8 cellular contexts compared by ENCODE assay signal in the genomic region with DNA sequence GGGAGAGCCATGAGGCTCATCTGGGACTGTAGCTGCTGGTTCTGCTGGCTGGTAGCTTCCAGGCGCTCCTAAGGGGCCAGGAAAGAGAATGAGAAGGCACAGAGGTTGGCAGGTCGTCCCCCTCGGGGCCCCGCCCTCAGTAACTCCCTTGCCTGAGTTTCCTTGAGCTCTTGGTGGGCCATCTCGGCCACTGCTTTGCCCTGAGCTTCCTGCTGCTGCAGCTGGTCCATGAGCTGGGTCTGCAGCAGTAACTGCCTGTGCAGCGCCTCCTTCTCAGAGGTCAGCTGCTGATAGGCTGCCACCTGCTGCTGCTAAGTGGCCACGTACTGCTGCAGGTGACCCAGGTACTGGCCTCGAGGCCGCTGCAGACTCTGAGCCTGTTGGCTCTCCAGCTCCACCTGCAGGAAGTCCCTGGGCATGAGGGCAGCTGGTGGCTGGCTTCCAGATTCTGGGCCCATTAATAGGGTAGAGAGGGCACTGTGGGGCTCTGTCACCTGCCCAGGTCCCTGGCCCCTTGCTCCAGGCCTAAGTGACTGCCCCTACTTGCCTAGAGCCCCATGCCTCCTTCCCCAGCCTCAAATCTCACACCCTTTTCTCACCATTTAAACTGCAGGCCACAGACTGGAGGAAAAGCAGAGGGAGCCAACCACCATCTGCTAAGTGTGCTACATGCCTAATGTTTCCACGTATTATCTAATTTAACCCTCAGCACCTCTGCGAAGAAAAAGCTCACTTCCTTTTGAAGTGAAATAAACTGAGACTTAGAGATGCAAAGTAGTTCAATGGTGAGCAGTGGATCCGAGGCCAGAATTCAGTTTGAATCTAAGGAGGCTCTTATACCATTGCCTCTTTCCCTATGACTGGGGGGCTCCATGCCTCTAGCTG. TPM values are rescaled to one million over a fixed set of nuclear protein-coding genes. Genes with fewer than 3 reads are reported as not detected.
DNase-seq lines count a peak whose midpoint lies in the region; ATAC-seq, FAIRE-seq and TF ChIP-seq lines count a peak whose summit lies in the region.

No MANE protein-coding gene starts in this region.

- FAIRE-seq in H54 (lab: Jason Lieb, UNC): no peak

- TF ChIP-seq CTCF in HCT116 (IDR thresholded peaks at IDR 0.05 in 2 of 3, conservative IDR thresholded peaks at IDR 0.05 in 1 of 3; ENCODE audit: borderline replicate concordance in 1 of 3, insufficient read depth in 1 of 3, low read depth in 2 of 3, low read length in 2 of 3): peak; percentile 76 to 97 (median 92)
- peak; percentile 63 for TF ChIP-seq CTCF in fibroblast of villous mesenchyme (IDR thresholded peaks at IDR 0.05; ENCODE audit: insufficient read depth, low read depth, low read length)
- TF ChIP-seq CTCF in parathyroid adenoma (IDR thresholded peaks at IDR 0.05): peak; percentile 57

- H2AFZ ChIP-seq in HCT116 (ENCODE audit: low read depth, low read length, poor library complexity, severe bottlenecking) (no peak overlapping the region), parathyroid adenoma (peak overlapping the region; percentile 3)

- CTCF ChIA-PET in HCT116 (lab: Charles Lee): interaction anchor here (0.6 to 2.2 kb wide), 18 partner anchors 10 to 784 kb away, joined by 3 to 21 read pairs (median 4); a partner anchor contains a TSS

- H3K36me3 ChIP-seq in HCT116 (ENCODE audit: control insufficient read depth in 1 of 2, insufficient read depth in 2 of 2, low read length in 2 of 2): no peaks in the 10 kb centered on the region
- H3K36me3 ChIP-seq in parathyroid adenoma (ENCODE audit: control insufficient read depth, insufficient read depth, low read length): no peaks in the 10 kb centered on the region

- TF ChIP-seq RAD21 in HCT116 (IDR thresholded peaks at IDR 0.05; ENCODE audit: low read depth): peak; percentile 80

- H3K9me3 ChIP-seq in HCT116 (ENCODE audit: control insufficient read depth in 1 of 2, insufficient read depth in 1 of 2, low read depth in 1 of 2, low read length in 2 of 2) (no peaks in the 10 kb centered on the region), parathyroid adenoma (ENCODE audit: control insufficient read depth, low read length) (no peaks in the 10 kb centered on the region)

- ATAC-seq in HCT116: peak; percentile 97

- H3K4me1 ChIP-seq in HCT116 (ENCODE audit: control insufficient read depth in 1 of 2, insufficient read depth in 2 of 2, low read length in 2 of 2) (peaks cover 0 to 9% of the 10 kb centered on the region in 2 experiments; a peak in 1 of 4 replicates), parathyroid adenoma (no peaks in the 10 kb centered on the region)

- RAD21 ChIA-PET in HCT116 (lab: Charles Lee; ENCODE audit: low non-redundant PET in 1 of 2, low total read pairs in 2 of 2, uncharacterized antibody in 2 of 2, unreplicated experiment in 2 of 2): interaction anchor here (0.5 to 1.3 kb wide), 5 partner anchors 56 to 131 kb away, joined by 3 to 4 read pairs (median 3); a partner anchor contains a TSS

- H3K27me3 ChIP-seq in HCT116 (ENCODE audit: insufficient read depth, low read length) (no peaks in the 10 kb centered on the region), parathyroid adenoma (ENCODE audit: control insufficient read depth, insufficient read depth, low read length) (no peaks in the 10 kb centered on the region)

- H3K4me3 ChIP-seq in HCT116 (replicated peaks in 1 of 2; ENCODE audit: low read depth in 1 of 2, low read length in 2 of 2) (no peak overlapping the region), fibroblast of villous mesenchyme (ENCODE audit: low read depth, low read length) (no peak overlapping the region), parathyroid adenoma (ENCODE audit: low read depth, low read length) (no peak overlapping the region)

- POLR2A ChIA-PET in HCT116 (lab: Charles Lee): interaction anchor here (0.8 to 1.7 kb wide), 7 partner anchors 9 to 238 kb away, joined by 3 to 5 read pairs (median 3); a partner anchor contains a TSS

- H3K79me2 ChIP-seq in HCT116 (ENCODE audit: insufficient read depth, low read length) (no peaks in the 10 kb centered on the region), parathyroid adenoma (no peaks in the 10 kb centered on the region)

- no peak overlapping the region for H3K27ac ChIP-seq in HCT116 (ENCODE audit: low read depth, low read length)
- no peak overlapping the region for H3K27ac ChIP-seq in parathyroid adenoma

- TF ChIP-seq POLR2A in HCT116 (IDR thresholded peaks at IDR 0.05; ENCODE audit: borderline replicate concordance, extremely low read depth, insufficient read depth, insufficient read length) (no peak), H54 (IDR thresholded peaks at IDR 0.05; ENCODE audit: low read depth, low read length) (no peak)

- intact Hi-C loops in HCT116 (cut with micrococcal nuclease): loop anchor here (1.0 to 5.0 kb wide), 2 partner anchors 79 to 101 kb away; a partner anchor contains a TSS

- no TSS peak for BruUV-seq in HCT116 (replicated peaks; lab: Mats Ljungman, UMichigan)

- DNase-seq in CD1c-positive myeloid dendritic cell (ENCODE audit: extremely low spot score) (peak; percentile 41), HCT116 (ENCODE audit: low read depth, low spot score) (peak; percentile 83), NCI-H748 treated with DMSO at 0.1 percent for 48 hours (lab: John Stamatoyannopoulos, UW) (peak; percentile 26), fibroblast of villous mesenchyme (ENCODE audit: low read depth) (peak; percentile 16), H54 (ENCODE audit: insufficient read length, low spot score) (no peak), DMS114 treated with DMSO at 0.1 percent for 48 hours (lab: John Stamatoyannopoulos, UW; ENCODE audit: unreplicated experiment) (no peak)
- peak; percentile 69 for DNase-seq in activated T-cell treated with anti-CD3 and anti-CD28 coated beads, Interleukin-2, amount 50 U/mL, for 1 hour

- H3K4me2 ChIP-seq in HCT116 (ENCODE audit: low read length) (peak overlapping the region; percentile 53), parathyroid adenoma (ENCODE audit: low read length) (no peak overlapping the region)

- H3K9ac ChIP-seq in HCT116 (ENCODE audit: low read length) (no peak overlapping the region), parathyroid adenoma (no peak overlapping the region)

- no peaks in the 10 kb centered on the region for H4K20me1 ChIP-seq in HCT116 (ENCODE audit: insufficient read depth)

- no peaks in the 10 kb centered on the region for H3K9me2 ChIP-seq in HCT116 (ENCODE audit: insufficient read depth)

TF ChIP-seq in HCT116, 20 proteins besides CTCF, POLR2A, EP300 and RAD21:
- TF ChIP-seq JUND (IDR thresholded peaks at IDR 0.05): no peak
- TF ChIP-seq, protein P1, sequence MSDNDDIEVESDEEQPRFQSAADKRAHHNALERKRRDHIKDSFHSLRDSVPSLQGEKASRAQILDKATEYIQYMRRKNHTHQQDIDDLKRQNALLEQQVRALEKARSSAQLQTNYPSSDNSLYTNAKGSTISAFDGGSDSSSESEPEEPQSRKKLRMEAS (IDR thresholded peaks at IDR 0.05): peak; percentile 87
- TF ChIP-seq YY1 (IDR thresholded peaks at IDR 0.05; ENCODE audit: extremely low read depth, insufficient replicate concordance, low read depth, low read length): peak; percentile 35
- TF ChIP-seq CBX3 (IDR thresholded peaks at IDR 0.05; ENCODE audit: low read depth): peak; percentile 80
- TF ChIP-seq POLR2AphosphoS5 (IDR thresholded peaks at IDR 0.05; ENCODE audit: low read depth, low read length): peak; percentile 58
- TF ChIP-seq EZH2phosphoT487 (IDR thresholded peaks at IDR 0.05; ENCODE audit: borderline replicate concordance): no peak

RNA-seq across cellular contexts. Expression of a gene that starts 10.8 kb away (rescaled TPM):
- 23.1 TPM for total RNA-seq in HCT116 (2021; ENCODE audit: unreplicated experiment)
- 14.5 and 15.8 TPM in 2 replicates for polyA plus RNA-seq in HCT116 (2012)
- total RNA-seq in fibroblast of villous mesenchyme: 6.0 and 8.4 TPM in 2 replicates

RNA-seq across cellular contexts. Expression of a gene that starts 38.8 kb away (rescaled TPM):
- total RNA-seq in HCT116 (2021; ENCODE audit: unreplicated experiment): 186 TPM
- 245 and 283 TPM in 2 replicates for polyA plus RNA-seq in HCT116 (2012)
- 61.5 and 113 TPM in 2 replicates for total RNA-seq in fibroblast of villous mesenchyme

Comparison
In these comparisons a context has a peak if more than half of its experiments do, and no peak if none do; other contexts are left out.
1. DNase-seq: peak in CD1c-positive myeloid dendritic cell (single experiment), HCT116 (single experiment), NCI-H748 treated with DMSO at 0.1 percent for 48 hours (single experiment), activated T-cell treated with anti-CD3 and anti-CD28 coated beads, Interleukin-2, amount 50 U/mL, for 1 hour (single experiment) and fibroblast of villous mesenchyme (single experiment); none in H54 (single experiment) and DMS114 treated with DMSO at 0.1 percent for 48 hours (single experiment).
2. Peak in every context shown above with its lines, with median percentiles within 50 percentile points of each other: CTCF ChIP-seq.